Comparison of ENCODE assay signal across 24 cellular contexts in the genomic region with DNA sequence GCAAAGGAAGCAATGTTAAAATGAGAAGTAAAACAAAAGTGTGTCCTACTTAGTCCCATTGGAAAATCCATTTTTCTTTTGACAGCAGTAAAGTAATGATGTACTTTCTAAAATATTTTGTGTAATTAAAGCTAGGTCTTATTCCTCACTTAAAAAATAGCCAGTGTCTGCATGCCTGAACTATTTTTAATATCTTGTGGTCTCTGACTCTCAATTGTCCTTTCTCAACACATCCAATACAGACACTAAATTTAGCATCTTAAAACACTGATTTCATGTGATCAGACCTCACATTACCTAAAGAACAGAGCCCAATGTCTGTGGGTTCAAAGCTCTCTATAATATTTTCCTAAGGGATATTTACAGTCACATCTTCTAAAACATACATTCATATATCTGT.
"Had no signal": no experiment of that assay in that cellular context is flagged by ENCODE, and none has a peak within 500 bp of the region (broad histone marks: within the 10 kb centered on the region; RNA-seq: fewer than 3 reads in every experiment).

No MANE protein-coding gene starts in this region.

- H3K4me2 ChIP-seq: smooth muscle cell had no signal

- H3K79me2 ChIP-seq: parathyroid adenoma had no signal

- H3K4me1 ChIP-seq: lower lobe of right lung, parathyroid adenoma, psoas muscle, sigmoid colon, suprapubic skin, thyroid gland had no signal

- H3K27ac ChIP-seq: coronary artery, left ventricle myocardium inferior, lower lobe of right lung, parathyroid adenoma, psoas muscle, sigmoid colon, suprapubic skin, thyroid gland had no signal

- FAIRE-seq: keratinocyte, urothelium cell line had no signal

- ATAC-seq: esophagus mucosa; left cardiac atrium; lower lobe of right lung; naive thymus-derived CD4-positive, alpha-beta T cell; psoas muscle had no signal

- H3K4me3 ChIP-seq: coronary artery, left ventricle myocardium inferior, lower lobe of right lung, psoas muscle, sigmoid colon, smooth muscle cell, suprapubic skin, thyroid gland had no signal

- H2AFZ ChIP-seq: parathyroid adenoma had no signal

- H3K27me3 ChIP-seq: sigmoid colon, suprapubic skin, thyroid gland had no signal

- H3K27me3 Mint-ChIP-seq: memory B cell; naive thymus-derived CD4-positive, alpha-beta T cell; type B pancreatic cell had no signal

- H3K9ac ChIP-seq: parathyroid adenoma had no signal

- DNase-seq: effector CD4-positive, alpha-beta T cell; endodermal cell; immature natural killer cell; left cardiac atrium; left ventricle myocardium inferior; lower lobe of right lung; midbrain; naive thymus-derived CD4-positive, alpha-beta T cell; nephron progenitor cell; psoas muscle; retina; sigmoid colon; stimulated activated CD4-positive, alpha-beta T cell treated with anti-CD3 and anti-CD28 coated beads, Interleukin-2, amount 100 ng/mL, for 48 hours; stimulated activated naive CD4-positive, alpha-beta T cell treated with Interleukin-2 at 50 U/mL for 16 hours; thyroid gland had no signal

- H3K4me3 Mint-ChIP-seq: endodermal cell; immature natural killer cell; memory B cell; naive thymus-derived CD4-positive, alpha-beta T cell; nephron progenitor cell; type B pancreatic cell had no signal

- H3K9me3 ChIP-seq: psoas muscle, thyroid gland had no signal

- H3K27ac Mint-ChIP-seq: endodermal cell; immature natural killer cell; memory B cell; naive thymus-derived CD4-positive, alpha-beta T cell; nephron progenitor cell; type B pancreatic cell had no signal

- H3K36me3 ChIP-seq: lower lobe of right lung, thyroid gland had no signal

- H3K4me1 Mint-ChIP-seq: endodermal cell; immature natural killer cell; memory B cell; naive thymus-derived CD4-positive, alpha-beta T cell; nephron progenitor cell had no signal
